ENCODE assay signal across 1 cellular context in genomic region chr4:30756553-30756952, GRCh38.
TF ChIP-seq lines count a peak whose summit lies in the region.

No MANE protein-coding gene starts in this region.

TF ChIP-seq in SK-N-SH treated with all-trans-retinoic acid at 6 μM for 48 hours, 23 proteins besides CTCF, POLR2A, EP300 and RAD21 (continued from another document):
- no peak for TF ChIP-seq PATZ1 (CRISPR knock-in tag; IDR thresholded peaks at IDR 0.05; ENCODE audit: borderline replicate concordance)
- TF ChIP-seq POU6F1 (CRISPR knock-in tag; IDR thresholded peaks at IDR 0.05; ENCODE audit: borderline replicate concordance, low read depth), result no peak
- TF ChIP-seq CSRNP3 (CRISPR knock-in tag; IDR thresholded peaks at IDR 0.05), result no peak
- TF ChIP-seq, protein P1, sequence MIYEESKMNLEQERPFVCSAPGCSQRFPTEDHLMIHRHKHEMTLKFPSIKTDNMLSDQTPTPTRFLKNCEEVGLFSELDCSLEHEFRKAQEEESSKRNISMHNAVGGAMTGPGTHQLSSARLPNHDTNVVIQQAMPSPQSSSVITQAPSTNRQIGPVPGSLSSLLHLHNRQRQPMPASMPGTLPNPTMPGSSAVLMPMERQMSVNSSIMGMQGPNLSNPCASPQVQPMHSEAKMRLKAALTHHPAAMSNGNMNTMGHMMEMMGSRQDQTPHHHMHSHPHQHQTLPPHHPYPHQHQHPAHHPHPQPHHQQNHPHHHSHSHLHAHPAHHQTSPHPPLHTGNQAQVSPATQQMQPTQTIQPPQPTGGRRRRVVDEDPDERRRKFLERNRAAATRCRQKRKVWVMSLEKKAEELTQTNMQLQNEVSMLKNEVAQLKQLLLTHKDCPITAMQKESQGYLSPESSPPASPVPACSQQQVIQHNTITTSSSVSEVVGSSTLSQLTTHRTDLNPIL (CRISPR knock-in tag; IDR thresholded peaks at IDR 0.05; ENCODE audit: low read depth), result no peak
- TF ChIP-seq PPARA (CRISPR knock-in tag; IDR thresholded peaks at IDR 0.05; ENCODE audit: borderline replicate concordance), result no peak
- no peak for TF ChIP-seq TOX (CRISPR knock-in tag; IDR thresholded peaks at IDR 0.05; ENCODE audit: borderline replicate concordance)
- TF ChIP-seq ZNF70 (CRISPR knock-in tag; IDR thresholded peaks at IDR 0.05), result no peak
- no peak for TF ChIP-seq TCF4 (CRISPR knock-in tag; IDR thresholded peaks at IDR 0.05; ENCODE audit: borderline replicate concordance)
- no peak for TF ChIP-seq ZNF565 (CRISPR knock-in tag; conservative IDR thresholded peaks at IDR 0.05; ENCODE audit: low read depth)
- TF ChIP-seq ZNF8 (CRISPR knock-in tag; IDR thresholded peaks at IDR 0.05), result no peak
- no peak for TF ChIP-seq ISL1 (CRISPR knock-in tag; IDR thresholded peaks at IDR 0.05)
- no peak for TF ChIP-seq ZFP3 (CRISPR knock-in tag; IDR thresholded peaks at IDR 0.05)
- TF ChIP-seq RARB (CRISPR knock-in tag; IDR thresholded peaks at IDR 0.05), result no peak
- TF ChIP-seq CSDC2 (CRISPR knock-in tag; IDR thresholded peaks at IDR 0.05), result no peak
- TF ChIP-seq ARNTL (CRISPR knock-in tag; IDR thresholded peaks at IDR 0.05; ENCODE audit: borderline replicate concordance, low read depth), result no peak
